Comparison of ENCODE assay signal across 12 cellular contexts in the genomic region with DNA sequence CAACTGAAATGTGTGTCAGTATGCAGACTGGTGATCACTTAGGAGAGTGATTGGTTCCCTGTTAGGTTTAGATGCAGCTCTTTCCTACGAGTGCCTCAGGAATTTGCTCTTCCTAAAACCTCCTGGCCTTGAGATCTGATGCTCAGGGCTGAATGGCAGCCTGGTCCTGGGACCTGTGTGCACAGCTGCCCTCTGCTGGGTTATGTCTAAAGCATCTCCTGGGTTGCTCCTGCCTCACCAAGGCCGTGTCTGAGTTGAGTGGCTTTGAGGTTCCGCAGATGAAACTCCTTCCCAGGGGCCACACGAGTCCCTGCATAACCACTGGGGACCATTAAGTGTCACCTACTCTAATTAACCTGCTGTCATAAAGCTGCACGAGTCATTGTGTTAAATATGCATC. TPM values are rescaled to one million over a fixed set of nuclear protein-coding genes. Genes with fewer than 3 reads are reported as not detected.
DNase-seq lines count a peak whose midpoint lies in the region; FAIRE-seq and TF ChIP-seq lines count a peak whose summit lies in the region.
"Had no signal": no experiment of that assay in that cellular context is flagged by ENCODE, and none has a peak within 500 bp of the region (broad histone marks: within the 10 kb centered on the region; RNA-seq: fewer than 3 reads in every experiment).

No MANE protein-coding gene starts in this region.

- no peaks in the 10 kb centered on the region for H3K79me2 ChIP-seq in endothelial cell of umbilical vein (ENCODE audit: control insufficient read depth, insufficient read depth, low read length)

- DNase-seq in NCI-H2227 (lab: John Stamatoyannopoulos, UW; ENCODE audit: unreplicated experiment) (peak; percentile 12), NCI-H2227 treated with DMSO at 0.1 percent for 48 hours (lab: John Stamatoyannopoulos, UW) (no peak), NCI-H69 (lab: John Stamatoyannopoulos, UW) (peak; percentile 42), endothelial cell of umbilical vein (ENCODE audit: low read depth, low spot score) (peak; percentile 49), putamen (ENCODE audit: low spot score) (peak; percentile 81), ecto neural progenitor cell (ENCODE audit: low spot score) (no peak), lower leg skin (ENCODE audit: low spot score in 2 of 2) (no peak)
- DNase-seq in activated CD4-positive, alpha-beta memory T cell treated with anti-CD3 and anti-CD28 coated beads, Interleukin-2, amount 10 ng/mL, durations not matched to agents 7 days and 5 days = no peak
- DNase-seq: retina, SHP77 treated with DMSO at 0.1 percent for 48 hours had no signal

- FAIRE-seq in endothelial cell of umbilical vein (lab: Jason Lieb, UNC) = peak; percentile 68
- FAIRE-seq: colon had no signal

- peaks cover 6% of the 10 kb centered on the region for H3K4me1 Mint-ChIP-seq in activated CD4-positive, alpha-beta memory T cell treated with anti-CD3 and anti-CD28 coated beads, Interleukin-2, amount 10 ng/mL, durations not matched to agents 7 days and 5 days

- peaks cover 0 to 1% of the 10 kb centered on the region in 2 experiments for H3K36me3 ChIP-seq in endothelial cell of umbilical vein (ENCODE audit: control insufficient read depth in 2 of 2, extremely low read depth in 1 of 2, insufficient read depth in 2 of 2, low read length in 2 of 2)

- H2AFZ ChIP-seq in endothelial cell of umbilical vein (ENCODE audit: low read depth, low read length) = no peak overlapping the region

- H3K4me3 ChIP-seq in endothelial cell of umbilical vein (replicated peaks in 1 of 3; ENCODE audit: insufficient read depth in 1 of 3, low read depth in 1 of 3, low read length in 3 of 3) = no peak overlapping the region
- no peak overlapping the region for H3K4me3 ChIP-seq in lower leg skin (ENCODE audit: low read depth, poor library complexity, severe bottlenecking)
- H3K4me3 ChIP-seq: BLaER1 treated with 17β-estradiol and CSF1 and Interleukin-3, amounts not matched to agents 10 nM and 100 nM had no signal

- intact Hi-C loops in endothelial cell of umbilical vein (cut with micrococcal nuclease) (loop anchor here (1.0 kb wide), 3 partner anchors 13 to 84 kb away; no protein-coding TSS in a partner anchor), lower leg skin (cut with DNase I; ENCODE audit: low total_unique reads) (no loop called here)

- H3K27me3 ChIP-seq in endothelial cell of umbilical vein (ENCODE audit: control insufficient read depth in 2 of 2, insufficient read depth in 2 of 2, low read length in 2 of 2) = no peaks in the 10 kb centered on the region
- H3K27me3 ChIP-seq: BLaER1 treated with 17β-estradiol and CSF1 and Interleukin-3, amounts not matched to agents 10 nM and 100 nM had no signal

- no peaks in the 10 kb centered on the region for H4K20me1 ChIP-seq in endothelial cell of umbilical vein (replicated peaks; ENCODE audit: control insufficient read depth, extremely low read depth, insufficient read depth, low read length)
- H4K20me1 ChIP-seq: BLaER1 treated with 17β-estradiol and CSF1 and Interleukin-3, amounts not matched to agents 10 nM and 100 nM had no signal

- H3K4me3 Mint-ChIP-seq in activated CD4-positive, alpha-beta memory T cell treated with anti-CD3 and anti-CD28 coated beads, Interleukin-2, amount 10 ng/mL, durations not matched to agents 7 days and 5 days = no peak overlapping the region

- no peaks in the 10 kb centered on the region for H3K9me3 Mint-ChIP-seq in activated CD4-positive, alpha-beta memory T cell treated with anti-CD3 and anti-CD28 coated beads, Interleukin-2, amount 10 ng/mL, durations not matched to agents 7 days and 5 days

- no peak overlapping the region for H3K27ac ChIP-seq in endothelial cell of umbilical vein (ENCODE audit: insufficient read depth, low read depth, low read length)
- H3K27ac ChIP-seq: BLaER1 treated with 17β-estradiol and CSF1 and Interleukin-3, amounts not matched to agents 10 nM and 100 nM had no signal

- H3K4me2 ChIP-seq in endothelial cell of umbilical vein (ENCODE audit: insufficient read depth, low read length) = no peak overlapping the region
- H3K4me2 ChIP-seq: BLaER1 treated with 17β-estradiol and CSF1 and Interleukin-3, amounts not matched to agents 10 nM and 100 nM had no signal

- H3K9me1 ChIP-seq in endothelial cell of umbilical vein (replicated peaks; ENCODE audit: control insufficient read depth, extremely low read depth, insufficient read depth, low read length) = no peaks in the 10 kb centered on the region

- H3K27ac Mint-ChIP-seq in activated CD4-positive, alpha-beta memory T cell treated with anti-CD3 and anti-CD28 coated beads, Interleukin-2, amount 10 ng/mL, durations not matched to agents 7 days and 5 days = no peak overlapping the region

- 74 to 81% methylated on average over 5 of the region's 5 CpGs for WGBS in lower leg skin, 2 donors

- H3K9me3 ChIP-seq in endothelial cell of umbilical vein (replicated peaks; ENCODE audit: control insufficient read depth, insufficient read depth, low read length) = no peaks in the 10 kb centered on the region
- H3K9me3 ChIP-seq: BLaER1 treated with 17β-estradiol and CSF1 and Interleukin-3, amounts not matched to agents 10 nM and 100 nM had no signal

- H3K27me3 Mint-ChIP-seq in activated CD4-positive, alpha-beta memory T cell treated with anti-CD3 and anti-CD28 coated beads, Interleukin-2, amount 10 ng/mL, durations not matched to agents 7 days and 5 days = no peaks in the 10 kb centered on the region

- TF ChIP-seq CTCF in endothelial cell of umbilical vein (IDR thresholded peaks at IDR 0.05; ENCODE audit: extremely low read depth in 1 of 2, insufficient read depth in 1 of 2, low read depth in 1 of 2, low read length in 2 of 2) = peak; percentile 23 to 53
- TF ChIP-seq CTCF in lower leg skin (IDR thresholded peaks at IDR 0.05) = no peak

- dilution Hi-C loops in endothelial cell of umbilical vein (cut with MboI; ENCODE audit: extremely low pct_ligation_motif_present, low sequenced_read_pairs) = no loop called here

- TF ChIP-seq POLR2A in endothelial cell of umbilical vein (IDR thresholded peaks at IDR 0.05; ENCODE audit: low read depth, low read length) (no peak), lower leg skin (IDR thresholded peaks at IDR 0.05) (no peak)

- CTCF ChIA-PET in endothelial cell of umbilical vein (lab: Charles Lee) = interaction anchor here (0.9 to 3.4 kb wide), 13 partner anchors 10 to 978 kb away, joined by 3 to 48 read pairs (median 5); a partner anchor contains a TSS
- CTCF ChIA-PET in activated CD4-positive, alpha-beta memory T cell treated with anti-CD3 and anti-CD28 coated beads, Interleukin-2, amount 10 ng/mL, durations not matched to agents 7 days and 5 days (lab: Charles Lee) = interaction anchor here (0.9 kb wide), 1 partner anchor 13 kb away, joined by 4 read pairs; no protein-coding TSS in a partner anchor

- POLR2A ChIA-PET in endothelial cell of umbilical vein (lab: Charles Lee) = interaction anchor here (0.5 kb wide), 1 partner anchor 1118 kb away, joined by 6 read pairs; no protein-coding TSS in a partner anchor
- POLR2A ChIA-PET in activated CD4-positive, alpha-beta memory T cell treated with anti-CD3 and anti-CD28 coated beads, Interleukin-2, amount 10 ng/mL, durations not matched to agents 7 days and 5 days (lab: Charles Lee) = no interaction called here

- no peaks in the 10 kb centered on the region for H3K36me3 Mint-ChIP-seq in activated CD4-positive, alpha-beta memory T cell treated with anti-CD3 and anti-CD28 coated beads, Interleukin-2, amount 10 ng/mL, durations not matched to agents 7 days and 5 days (ENCODE audit: low read depth)

- H3K4me1 ChIP-seq in endothelial cell of umbilical vein (ENCODE audit: control insufficient read depth, extremely low read depth, insufficient read depth, low read length) = peaks cover 17% of the 10 kb centered on the region

- no TSS peak for BruUV-seq in endothelial cell of umbilical vein (replicated peaks; lab: Mats Ljungman, UMichigan)

- H3K9ac ChIP-seq in endothelial cell of umbilical vein (replicated peaks; ENCODE audit: extremely low read depth, insufficient read depth, low read length) = no peak overlapping the region
- H3K9ac ChIP-seq: BLaER1 treated with 17β-estradiol and CSF1 and Interleukin-3, amounts not matched to agents 10 nM and 100 nM had no signal

TF ChIP-seq in endothelial cell of umbilical vein, 7 proteins besides CTCF, POLR2A, EP300 and RAD21:
- TF ChIP-seq MYC (IDR thresholded peaks at IDR 0.05; ENCODE audit: low read depth, low read length) (no peak), EZH2 (IDR thresholded peaks at IDR 0.05; ENCODE audit: borderline replicate concordance, low read depth, low read length, severe bottlenecking) (no peak), FOS (IDR thresholded peaks at IDR 0.05; ENCODE audit: borderline replicate concordance, insufficient read depth, low read length) (no peak), GATA2 (IDR thresholded peaks at IDR 0.05; ENCODE audit: insufficient read depth, insufficient read length, low read depth, low read length) (no peak)

RNA-seq across cellular contexts. Expression of a gene that starts 59.5 kb away (rescaled TPM):
- total RNA-seq in endothelial cell of umbilical vein = 13.2 and 17.3 TPM in 2 replicates
- polyA plus RNA-seq in endothelial cell of umbilical vein = 6.2 and 6.6 TPM in 2 replicates
- polyA plus RNA-seq in endothelial cell of umbilical vein (2011; cell fraction: cytosol; rRNA removed) = 7.3 and 10.1 TPM in 2 replicates
- 13.7 and 15.4 TPM in 2 replicates for polyA plus RNA-seq in endothelial cell of umbilical vein (2011; cell fraction: nucleus; rRNA removed)
- polyA plus RNA-seq in endothelial cell of umbilical vein (2012) = 6.0 and 6.3 TPM in 2 replicates
- 17.3 and 21.0 TPM in 2 replicates for polyA minus RNA-seq in endothelial cell of umbilical vein
- polyA minus RNA-seq in endothelial cell of umbilical vein (2011; cell fraction: cytosol; rRNA and poly(A)+ RNA removed) = 1.2 TPM
- 27.6 and 31.3 TPM in 2 replicates for polyA minus RNA-seq in endothelial cell of umbilical vein (2011; cell fraction: nucleus; rRNA and poly(A)+ RNA removed)
- total RNA-seq in activated CD4-positive, alpha-beta memory T cell treated with anti-CD3 and anti-CD28 coated beads, Interleukin-2, amount 10 ng/mL, durations not matched to agents 7 days and 5 days = 1 to 10 TPM; 1.8 to 2.4 TPM
- 10 to 100 TPM in 3 of 4 donors, 1 to 10 TPM in 1; 8.6 to 12.5 (median 10.9) TPM for total RNA-seq in lower leg skin

Comparison
In these comparisons a context has a peak if more than half of its experiments do, and no peak if none do; other contexts are left out.
1. DNase-seq: peak in NCI-H2227 (single experiment), NCI-H69 (single experiment), endothelial cell of umbilical vein (single experiment) and putamen (single experiment); none in NCI-H2227 treated with DMSO at 0.1 percent for 48 hours (single experiment), activated CD4-positive, alpha-beta memory T cell treated with anti-CD3 and anti-CD28 coated beads, Interleukin-2, amount 10 ng/mL, durations not matched to agents 7 days and 5 days (single experiment), ecto neural progenitor cell (single experiment) and lower leg skin (0 of 2).
2. CTCF ChIP-seq: peak in endothelial cell of umbilical vein (2 of 2); none in lower leg skin (0 of 3).